Comparison of ENCODE assay signal across 1 cellular context in genomic region chr14:40629144-40629543, GRCh38.
TF ChIP-seq lines count a peak whose summit lies in the region.

No MANE protein-coding gene starts in this region.

TF ChIP-seq in SK-N-SH treated with all-trans-retinoic acid at 6 μM for 48 hours, 23 proteins besides CTCF, POLR2A, EP300 and RAD21 (continued from another document):
- TF ChIP-seq TSHZ2 (CRISPR knock-in tag; IDR thresholded peaks at IDR 0.05), result no peak
- TF ChIP-seq ISL1 (CRISPR knock-in tag; IDR thresholded peaks at IDR 0.05), result no peak
- no peak for TF ChIP-seq TOX (CRISPR knock-in tag; IDR thresholded peaks at IDR 0.05; ENCODE audit: borderline replicate concordance)
